In the genomic region with DNA sequence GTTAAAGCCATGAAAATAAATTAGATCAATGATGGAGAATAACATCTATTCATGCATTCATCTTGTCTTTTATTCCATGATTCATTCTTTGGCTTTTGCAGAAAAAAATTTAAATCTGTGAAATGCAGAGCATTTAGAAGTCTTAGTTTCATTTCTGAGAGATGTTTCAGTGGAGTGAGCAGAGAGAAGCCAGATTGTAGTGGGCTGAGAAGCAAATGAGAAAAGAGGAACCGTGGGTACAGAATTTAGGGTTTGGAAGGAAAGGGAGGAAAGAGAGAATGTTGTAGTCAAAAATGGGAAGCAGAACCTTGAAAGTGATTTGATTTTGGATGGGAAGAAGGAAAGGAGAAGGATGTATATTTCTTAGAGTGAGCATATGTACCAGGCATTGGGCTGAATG, we compare ENCODE assay signal across 20 cellular contexts.
DNase-seq lines count a peak whose midpoint lies in the region; ATAC-seq, FAIRE-seq and TF ChIP-seq lines count a peak whose summit lies in the region.
"Had no signal": no experiment of that assay in that cellular context is flagged by ENCODE, and none has a peak within 500 bp of the region (broad histone marks: within the 10 kb centered on the region; RNA-seq: fewer than 3 reads in every experiment).

No MANE protein-coding gene starts in this region.

- no peak for FAIRE-seq in GM12891 (lab: Jason Lieb, UNC)
- FAIRE-seq in astrocyte (lab: Jason Lieb, UNC), result peak; percentile 23
- FAIRE-seq: GM12892, HepG2 had no signal

- ATAC-seq in GM21360 (IDR thresholded peaks at IDR 0.05; ENCODE audit: unreplicated experiment) (peak; percentile 61), HG03280 (IDR thresholded peaks at IDR 0.05; ENCODE audit: unreplicated experiment) (peak; percentile 42), esophagus mucosa (no peak), HG03354 (IDR thresholded peaks at IDR 0.05; ENCODE audit: poor library complexity, severe bottlenecking, unreplicated experiment) (no peak), GM18909 (IDR thresholded peaks at IDR 0.05; ENCODE audit: poor library complexity, unreplicated experiment) (no peak)
- ATAC-seq: HepG2, Panc1 had no signal

- no peak overlapping the region for H2AFZ ChIP-seq in astrocyte (ENCODE audit: low read depth, low read length)

- H3K9me3 Mint-ChIP-seq in astrocyte (ENCODE audit: unreplicated experiment), result no peaks in the 10 kb centered on the region
- H3K9me3 Mint-ChIP-seq in CD14-positive monocyte, result peaks cover 0 to 2% (median 0%) of the 10 kb centered on the region in 7 donors

- H3K27ac ChIP-seq in astrocyte (ENCODE audit: low read depth, low read length), result no peak overlapping the region
- H3K27ac ChIP-seq: BLaER1, KMS-11 had no signal

- no peaks in the 10 kb centered on the region for H3K27me3 ChIP-seq in astrocyte (ENCODE audit: insufficient read depth, low read length)
- H3K27me3 ChIP-seq: BLaER1, MG63 had no signal

- no peak overlapping the region for H3K9ac ChIP-seq in astrocyte (ENCODE audit: low read length)
- H3K9ac ChIP-seq: BLaER1, KMS-11 had no signal

- H3K4me1 ChIP-seq in astrocyte (ENCODE audit: insufficient read depth, low read length), result no peaks in the 10 kb centered on the region
- H3K4me1 ChIP-seq: BLaER1 had no signal

- H3K36me3 Mint-ChIP-seq in astrocyte (ENCODE audit: low read depth, unreplicated experiment), result no peaks in the 10 kb centered on the region
- no peaks in the 10 kb centered on the region for H3K36me3 Mint-ChIP-seq in CD14-positive monocyte

- no peak overlapping the region for H3K4me2 ChIP-seq in astrocyte (ENCODE audit: low read length)
- H3K4me2 ChIP-seq: BLaER1, KMS-11 had no signal

- no peak for TF ChIP-seq CTCF in astrocyte (IDR thresholded peaks at IDR 0.05; ENCODE audit: insufficient read depth, low read depth, low read length)
- no peak for TF ChIP-seq CTCF in CD14-positive monocyte (IDR thresholded peaks at IDR 0.05)

- no peaks in the 10 kb centered on the region for H3K27me3 Mint-ChIP-seq in astrocyte (ENCODE audit: low read depth, unreplicated experiment)
- H3K27me3 Mint-ChIP-seq in CD14-positive monocyte (ENCODE audit: low read depth in 3 of 3), result no peaks in the 10 kb centered on the region

- no peaks in the 10 kb centered on the region for H3K9me3 ChIP-seq in astrocyte (ENCODE audit: insufficient read depth, low read depth, low read length)
- H3K9me3 ChIP-seq: BLaER1, MG63 had no signal

- no peaks in the 10 kb centered on the region for H4K20me1 ChIP-seq in astrocyte (ENCODE audit: insufficient read depth, low read length)
- H4K20me1 ChIP-seq: BLaER1 had no signal

- H3K4me1 Mint-ChIP-seq in astrocyte (ENCODE audit: low read depth, unreplicated experiment) (peaks cover 36% of the 10 kb centered on the region), CD14-positive monocyte (peaks cover 4% of the 10 kb centered on the region)

- intact Hi-C loops in CD14-positive monocyte (cut with micrococcal nuclease), result no loop called here

- H3K27ac Mint-ChIP-seq in astrocyte (ENCODE audit: unreplicated experiment) (no peak overlapping the region), CD14-positive monocyte (no peak overlapping the region)

- no peak overlapping the region for H3K4me3 ChIP-seq in astrocyte (ENCODE audit: insufficient read depth, low read depth, low read length)
- H3K4me3 ChIP-seq: BLaER1, MG63 had no signal

- no peaks in the 10 kb centered on the region for H3K79me2 ChIP-seq in astrocyte (ENCODE audit: insufficient read depth, low read length)

- H3K4me3 Mint-ChIP-seq in astrocyte (ENCODE audit: unreplicated experiment) (no peak overlapping the region), CD14-positive monocyte (no peak overlapping the region)

- no peaks in the 10 kb centered on the region for H3K36me3 ChIP-seq in astrocyte (ENCODE audit: insufficient read depth, low read length)
- H3K36me3 ChIP-seq: BLaER1, MG63 had no signal

- TF ChIP-seq POLR2A in GM12891 (IDR thresholded peaks at IDR 0.05; ENCODE audit: low read depth, low read length), result no peak

- DNase-seq in GM12891 (ENCODE audit: insufficient read length, low spot score) (no peak), astrocyte (ENCODE audit: low read depth) (no peak), CD14-positive monocyte (ENCODE audit: low spot score) (no peak)
- DNase-seq: GDM1, H7, MG63, NCI-H1092, NCI-H146, NCI-H2081, NCI-H774 had no signal

TF ChIP-seq in GM12891, 5 proteins besides CTCF, POLR2A, EP300 and RAD21:
- TF ChIP-seq POLR2AphosphoS5 (IDR thresholded peaks at IDR 0.05; ENCODE audit: low read depth, low read length), result no peak
- TF ChIP-seq SPI1 (IDR thresholded peaks at IDR 0.05; ENCODE audit: low read depth, low read length), result peak; percentile 63
TF ChIP-seq in GM12891: peak in this region for 1.

Comparison
In these comparisons a context has a peak if more than half of its experiments do, and no peak if none do; other contexts are left out.
1. ATAC-seq: peak in GM21360 (single experiment) and HG03280 (single experiment); none in esophagus mucosa (single experiment), HG03354 (single experiment) and GM18909 (single experiment).